Comparison of ENCODE assay signal across 12 cellular contexts in the genomic region with DNA sequence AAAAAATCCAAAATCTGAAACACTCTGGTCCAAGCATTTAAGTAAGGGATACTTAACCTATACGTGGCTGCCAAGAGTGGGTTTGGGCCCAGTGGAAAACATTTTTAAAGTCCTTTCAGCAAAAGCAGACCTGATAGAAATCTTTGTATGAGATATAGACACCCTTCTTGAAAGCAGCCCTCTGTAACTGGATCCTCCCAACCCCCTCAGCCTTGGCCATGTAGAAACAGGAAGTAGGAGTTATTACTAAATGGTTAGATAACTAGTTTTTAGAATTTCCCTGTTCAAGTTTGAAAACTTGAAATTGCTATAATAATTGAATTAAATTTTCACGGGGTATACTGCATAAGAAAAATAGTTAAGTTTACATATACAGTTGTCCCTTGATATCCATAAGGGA.
A peak's percentile ranks its signal among the peaks of the same experiment; 100 is the strongest.
DNase-seq lines count a peak whose midpoint lies in the region; ATAC-seq and TF ChIP-seq lines count a peak whose summit lies in the region.
"Had no signal": no experiment of that assay in that cellular context is flagged by ENCODE, and none has a peak within 500 bp of the region (broad histone marks: within the 10 kb centered on the region; RNA-seq: fewer than 3 reads in every experiment).

No MANE protein-coding gene starts in this region.

- H3K79me2 ChIP-seq in DOHH2 (ENCODE audit: control insufficient read depth, low read length): no peaks in the 10 kb centered on the region
- no peaks in the 10 kb centered on the region for H3K79me2 ChIP-seq in Karpas-422 (ENCODE audit: low read length)

- DNase-seq in Karpas-422: peak; percentile 63
- DNase-seq in SKM-1 treated with dmso at 0.1 percent for 144 hours (lab: John Stamatoyannopoulos, UW; ENCODE audit: unreplicated experiment): peak; percentile 64
- peak; percentile 44 for DNase-seq in left kidney (ENCODE audit: low read depth, low spot score)
- DNase-seq in ovary: no peak
- no peak for DNase-seq in A172 (ENCODE audit: low spot score)
- no peak for DNase-seq in NCI-H524 (lab: John Stamatoyannopoulos, UW)
- DNase-seq: activated B cell treated with CpG ODN at 0.5 μM for 24 hours; activated naive CD8-positive, alpha-beta T cell treated with anti-CD3 and anti-CD28 coated beads, Interleukin-2, amount 50 U/mL, for 24 hours; C1 segment of cervical spinal cord had no signal

- no peak for TF ChIP-seq EP300 in ovary (IDR thresholded peaks at IDR 0.05)

- H3K4me1 ChIP-seq in DOHH2 (ENCODE audit: control insufficient read depth, low read length): peaks cover 73% of the 10 kb centered on the region
- H3K4me1 ChIP-seq in Karpas-422 (ENCODE audit: low read length): peaks cover 14% of the 10 kb centered on the region
- peaks cover 1% of the 10 kb centered on the region for H3K4me1 ChIP-seq in ovary (ENCODE audit: insufficient read depth)

- peak overlapping the region; percentile 49 for H3K4me2 ChIP-seq in DOHH2 (ENCODE audit: low read length)
- H3K4me2 ChIP-seq in Karpas-422 (ENCODE audit: low read depth, low read length, poor library complexity, severe bottlenecking): no peak overlapping the region

- no peak for ATAC-seq in HG03571 (IDR thresholded peaks at IDR 0.05; ENCODE audit: unreplicated experiment)
- ATAC-seq: activated naive CD8-positive, alpha-beta T cell treated with anti-CD3 and anti-CD28 coated beads, Interleukin-2, amount 50 U/mL, for 24 hours; right cardiac atrium had no signal

- H3K9me3 ChIP-seq in DOHH2 (ENCODE audit: control insufficient read depth, insufficient read depth, low read length) (no peaks in the 10 kb centered on the region), Karpas-422 (ENCODE audit: low read length) (no peaks in the 10 kb centered on the region), ovary (no peaks in the 10 kb centered on the region)

- 72 to 91% (median 75%) methylated on average over 2 of the region's 2 CpGs for WGBS in ovary, 3 donors

- H4K20me1 ChIP-seq in DOHH2 (ENCODE audit: control insufficient read depth, insufficient read depth, low read depth, low read length) (no peaks in the 10 kb centered on the region), Karpas-422 (ENCODE audit: insufficient read depth, low read depth, low read length) (no peaks in the 10 kb centered on the region)

- H3K27me3 ChIP-seq in DOHH2 (ENCODE audit: control insufficient read depth, low read length) (no peaks in the 10 kb centered on the region), Karpas-422 (ENCODE audit: low read length) (no peaks in the 10 kb centered on the region), ovary (no peaks in the 10 kb centered on the region)

- H2AFZ ChIP-seq in Karpas-422 (ENCODE audit: low read length): no peak overlapping the region

- TF ChIP-seq CTCF in DOHH2 (IDR thresholded peaks at IDR 0.05; ENCODE audit: low read depth, low read length, poor library complexity, severe bottlenecking): no peak
- TF ChIP-seq CTCF in ovary (IDR thresholded peaks at IDR 0.05): no peak

- no peaks in the 10 kb centered on the region for H3F3A ChIP-seq in DOHH2 (ENCODE audit: control insufficient read depth, insufficient read depth)

- H3K27ac ChIP-seq in DOHH2 (ENCODE audit: low read depth, low read length) (no peak overlapping the region), Karpas-422 (ENCODE audit: low read length) (no peak overlapping the region), ovary (no peak overlapping the region)

- no peak overlapping the region for H3K9ac ChIP-seq in Karpas-422 (ENCODE audit: low read length)

- TF ChIP-seq POLR2A in ovary (IDR thresholded peaks at IDR 0.05): no peak

- no peaks in the 10 kb centered on the region for H3K9me2 ChIP-seq in DOHH2 (replicated peaks; ENCODE audit: control insufficient read depth, low read length)
- H3K9me2 ChIP-seq in Karpas-422 (replicated peaks; ENCODE audit: insufficient read depth, low read length): no peaks in the 10 kb centered on the region

- no peaks in the 10 kb centered on the region for H3K36me3 ChIP-seq in DOHH2 (ENCODE audit: control insufficient read depth, low read length)
- no peaks in the 10 kb centered on the region for H3K36me3 ChIP-seq in Karpas-422 (ENCODE audit: insufficient read depth, low read length)
- H3K36me3 ChIP-seq in ovary: no peaks in the 10 kb centered on the region

- H3K4me3 ChIP-seq in DOHH2 (ENCODE audit: low read length) (no peak overlapping the region), Karpas-422 (ENCODE audit: low read length) (no peak overlapping the region), ovary (no peak overlapping the region)

- intact Hi-C loops in ovary (cut with DNase I): no loop called here

Comparison
In these comparisons a context has a peak if more than half of its experiments do, and no peak if none do; other contexts are left out.
1. DNase-seq: peak in Karpas-422 (single experiment), SKM-1 treated with dmso at 0.1 percent for 144 hours (single experiment) and left kidney (single experiment); none in ovary (0 of 5), A172 (single experiment) and NCI-H524 (0 of 2).